1 cellular context compared by ENCODE assay signal in the genomic region with DNA sequence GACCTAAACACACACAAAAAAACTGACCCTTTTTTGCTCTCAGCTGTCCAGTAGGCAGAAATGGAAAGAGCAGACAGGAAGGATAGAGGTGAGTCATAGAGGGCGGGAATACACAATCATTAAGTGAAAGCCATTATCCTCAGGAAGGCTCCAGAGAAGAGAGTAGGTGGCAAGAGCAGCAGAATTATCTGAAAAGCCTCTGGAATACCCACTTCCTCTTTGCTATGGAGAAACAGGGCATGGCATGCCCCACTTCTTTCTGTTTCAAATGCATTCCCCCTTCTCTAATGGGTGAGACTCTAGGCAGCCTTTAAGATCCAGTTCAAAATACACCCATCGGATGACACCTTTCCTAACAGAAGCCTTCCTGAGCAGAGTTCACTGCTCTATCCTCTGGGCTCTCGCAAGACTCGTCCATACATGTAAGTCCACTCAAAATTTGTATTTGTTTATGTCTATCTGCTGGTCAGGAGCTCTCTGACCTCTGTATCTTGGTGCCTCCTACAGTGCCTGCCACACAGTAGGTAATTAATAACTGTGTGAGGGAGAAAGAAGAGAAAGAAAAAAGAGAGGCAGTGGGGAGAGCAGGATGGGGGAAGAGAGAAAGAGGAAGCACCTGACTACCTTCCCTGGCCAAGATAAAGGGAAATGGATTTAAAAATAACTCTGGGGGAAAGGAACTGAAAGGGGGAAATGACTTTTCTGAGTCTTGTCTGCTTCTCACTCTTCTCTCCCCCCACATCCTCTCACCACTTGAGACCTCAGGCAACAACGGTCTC.
TF ChIP-seq lines count a peak whose summit lies in the region.

No MANE protein-coding gene starts in this region.

TF ChIP-seq in GM12878, 131 proteins besides CTCF, POLR2A, EP300 and RAD21 (continued from another document):
- TF ChIP-seq, protein P1, sequence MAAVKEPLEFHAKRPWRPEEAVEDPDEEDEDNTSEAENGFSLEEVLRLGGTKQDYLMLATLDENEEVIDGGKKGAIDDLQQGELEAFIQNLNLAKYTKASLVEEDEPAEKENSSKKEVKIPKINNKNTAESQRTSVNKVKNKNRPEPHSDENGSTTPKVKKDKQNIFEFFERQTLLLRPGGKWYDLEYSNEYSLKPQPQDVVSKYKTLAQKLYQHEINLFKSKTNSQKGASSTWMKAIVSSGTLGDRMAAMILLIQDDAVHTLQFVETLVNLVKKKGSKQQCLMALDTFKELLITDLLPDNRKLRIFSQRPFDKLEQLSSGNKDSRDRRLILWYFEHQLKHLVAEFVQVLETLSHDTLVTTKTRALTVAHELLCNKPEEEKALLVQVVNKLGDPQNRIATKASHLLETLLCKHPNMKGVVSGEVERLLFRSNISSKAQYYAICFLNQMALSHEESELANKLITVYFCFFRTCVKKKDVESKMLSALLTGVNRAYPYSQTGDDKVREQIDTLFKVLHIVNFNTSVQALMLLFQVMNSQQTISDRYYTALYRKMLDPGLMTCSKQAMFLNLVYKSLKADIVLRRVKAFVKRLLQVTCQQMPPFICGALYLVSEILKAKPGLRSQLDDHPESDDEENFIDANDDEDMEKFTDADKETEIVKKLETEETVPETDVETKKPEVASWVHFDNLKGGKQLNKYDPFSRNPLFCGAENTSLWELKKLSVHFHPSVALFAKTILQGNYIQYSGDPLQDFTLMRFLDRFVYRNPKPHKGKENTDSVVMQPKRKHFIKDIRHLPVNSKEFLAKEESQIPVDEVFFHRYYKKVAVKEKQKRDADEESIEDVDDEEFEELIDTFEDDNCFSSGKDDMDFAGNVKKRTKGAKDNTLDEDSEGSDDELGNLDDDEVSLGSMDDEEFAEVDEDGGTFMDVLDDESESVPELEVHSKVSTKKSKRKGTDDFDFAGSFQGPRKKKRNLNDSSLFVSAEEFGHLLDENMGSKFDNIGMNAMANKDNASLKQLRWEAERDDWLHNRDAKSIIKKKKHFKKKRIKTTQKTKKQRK (IDR thresholded peaks at IDR 0.05; ENCODE audit: low read depth, low read length): no peak
- TF ChIP-seq MEF2A (IDR thresholded peaks at IDR 0.05; ENCODE audit: insufficient read depth, low read depth, low read length): peak; percentile 97
- peak; percentile 88; the same call in 1 of the 2 replicates for TF ChIP-seq DPF2 (IDR thresholded peaks at IDR 0.05)
- peak; percentile 36; the same call in 1 of the 2 replicates for TF ChIP-seq NBN (IDR thresholded peaks at IDR 0.05)
- TF ChIP-seq SPI1 (IDR thresholded peaks at IDR 0.05; ENCODE audit: borderline replicate concordance, insufficient read depth, low read depth, low read length): peak; percentile 95
- TF ChIP-seq, protein P2, sequence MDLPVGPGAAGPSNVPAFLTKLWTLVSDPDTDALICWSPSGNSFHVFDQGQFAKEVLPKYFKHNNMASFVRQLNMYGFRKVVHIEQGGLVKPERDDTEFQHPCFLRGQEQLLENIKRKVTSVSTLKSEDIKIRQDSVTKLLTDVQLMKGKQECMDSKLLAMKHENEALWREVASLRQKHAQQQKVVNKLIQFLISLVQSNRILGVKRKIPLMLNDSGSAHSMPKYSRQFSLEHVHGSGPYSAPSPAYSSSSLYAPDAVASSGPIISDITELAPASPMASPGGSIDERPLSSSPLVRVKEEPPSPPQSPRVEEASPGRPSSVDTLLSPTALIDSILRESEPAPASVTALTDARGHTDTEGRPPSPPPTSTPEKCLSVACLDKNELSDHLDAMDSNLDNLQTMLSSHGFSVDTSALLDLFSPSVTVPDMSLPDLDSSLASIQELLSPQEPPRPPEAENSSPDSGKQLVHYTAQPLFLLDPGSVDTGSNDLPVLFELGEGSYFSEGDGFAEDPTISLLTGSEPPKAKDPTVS (IDR thresholded peaks at IDR 0.05; ENCODE audit: low read depth, low read length): no peak
- TF ChIP-seq TCF7 (IDR thresholded peaks at IDR 0.05; ENCODE audit: borderline replicate concordance): no peak
- no peak for TF ChIP-seq CBX3 (IDR thresholded peaks at IDR 0.05; ENCODE audit: borderline replicate concordance, low read depth)
- no peak for TF ChIP-seq SREBF1 (IDR thresholded peaks at IDR 0.05; ENCODE audit: low read length)
- TF ChIP-seq SMARCA5 (IDR thresholded peaks at IDR 0.05): no peak
- TF ChIP-seq POLR2AphosphoS2 (IDR thresholded peaks at IDR 0.05; ENCODE audit: low read depth, low read length): no peak
- TF ChIP-seq, protein P3, sequence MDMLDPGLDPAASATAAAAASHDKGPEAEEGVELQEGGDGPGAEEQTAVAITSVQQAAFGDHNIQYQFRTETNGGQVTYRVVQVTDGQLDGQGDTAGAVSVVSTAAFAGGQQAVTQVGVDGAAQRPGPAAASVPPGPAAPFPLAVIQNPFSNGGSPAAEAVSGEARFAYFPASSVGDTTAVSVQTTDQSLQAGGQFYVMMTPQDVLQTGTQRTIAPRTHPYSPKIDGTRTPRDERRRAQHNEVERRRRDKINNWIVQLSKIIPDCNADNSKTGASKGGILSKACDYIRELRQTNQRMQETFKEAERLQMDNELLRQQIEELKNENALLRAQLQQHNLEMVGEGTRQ (IDR thresholded peaks at IDR 0.05; ENCODE audit: borderline replicate concordance, low read depth, low read length): no peak; the same call in 1 of the 2 replicates
- TF ChIP-seq, protein P4, sequence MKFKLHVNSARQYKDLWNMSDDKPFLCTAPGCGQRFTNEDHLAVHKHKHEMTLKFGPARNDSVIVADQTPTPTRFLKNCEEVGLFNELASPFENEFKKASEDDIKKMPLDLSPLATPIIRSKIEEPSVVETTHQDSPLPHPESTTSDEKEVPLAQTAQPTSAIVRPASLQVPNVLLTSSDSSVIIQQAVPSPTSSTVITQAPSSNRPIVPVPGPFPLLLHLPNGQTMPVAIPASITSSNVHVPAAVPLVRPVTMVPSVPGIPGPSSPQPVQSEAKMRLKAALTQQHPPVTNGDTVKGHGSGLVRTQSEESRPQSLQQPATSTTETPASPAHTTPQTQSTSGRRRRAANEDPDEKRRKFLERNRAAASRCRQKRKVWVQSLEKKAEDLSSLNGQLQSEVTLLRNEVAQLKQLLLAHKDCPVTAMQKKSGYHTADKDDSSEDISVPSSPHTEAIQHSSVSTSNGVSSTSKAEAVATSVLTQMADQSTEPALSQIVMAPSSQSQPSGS (IDR thresholded peaks at IDR 0.05; ENCODE audit: low read length): peak; percentile 76; the same call in 1 of the 2 replicates
- no peak for TF ChIP-seq RCOR1 (conservative IDR thresholded peaks at IDR 0.05; ENCODE audit: low read depth, low read length)
- 0 out of 2 replicates have a peak, but pooled peaks have one; percentile 21 for TF ChIP-seq CHD2 (IDR thresholded peaks at IDR 0.05; ENCODE audit: borderline replicate concordance, low read depth, low read length)
- TF ChIP-seq FOXM1 (IDR thresholded peaks at IDR 0.05; ENCODE audit: low read depth, low read length): peak; percentile 84
- TF ChIP-seq FOXK2 (IDR thresholded peaks at IDR 0.05): no peak
- TF ChIP-seq NR2F1 (conservative IDR thresholded peaks at IDR 0.05): no peak
- no peak for TF ChIP-seq SMAD1 (IDR thresholded peaks at IDR 0.05; ENCODE audit: low read depth, partially characterized antibody)
- TF ChIP-seq TCF12 (IDR thresholded peaks at IDR 0.05; ENCODE audit: low read depth, low read length): 0 out of 2 replicates have a peak, but pooled peaks have one; percentile 54
- peak; percentile 94 to 95 for TF ChIP-seq IKZF2 (IDR thresholded peaks at IDR 0.05)
- TF ChIP-seq, protein P5, sequence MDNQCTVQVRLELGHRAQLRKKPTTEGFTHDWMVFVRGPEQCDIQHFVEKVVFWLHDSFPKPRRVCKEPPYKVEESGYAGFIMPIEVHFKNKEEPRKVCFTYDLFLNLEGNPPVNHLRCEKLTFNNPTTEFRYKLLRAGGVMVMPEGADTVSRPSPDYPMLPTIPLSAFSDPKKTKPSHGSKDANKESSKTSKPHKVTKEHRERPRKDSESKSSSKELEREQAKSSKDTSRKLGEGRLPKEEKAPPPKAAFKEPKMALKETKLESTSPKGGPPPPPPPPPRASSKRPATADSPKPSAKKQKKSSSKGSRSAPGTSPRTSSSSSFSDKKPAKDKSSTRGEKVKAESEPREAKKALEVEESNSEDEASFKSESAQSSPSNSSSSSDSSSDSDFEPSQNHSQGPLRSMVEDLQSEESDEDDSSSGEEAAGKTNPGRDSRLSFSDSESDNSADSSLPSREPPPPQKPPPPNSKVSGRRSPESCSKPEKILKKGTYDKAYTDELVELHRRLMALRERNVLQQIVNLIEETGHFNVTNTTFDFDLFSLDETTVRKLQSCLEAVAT (IDR thresholded peaks at IDR 0.05): no peak
- TF ChIP-seq CEBPB (IDR thresholded peaks at IDR 0.05; ENCODE audit: borderline replicate concordance in 1 of 2, low read depth in 2 of 2, low read length in 2 of 2): 0 out of 4 replicates have a peak, but pooled peaks of 1 of the 2 experiments have one; percentile 18
- no peak for TF ChIP-seq SREBF2 (IDR thresholded peaks at IDR 0.05; ENCODE audit: low read length)
- TF ChIP-seq BACH1 (IDR thresholded peaks at IDR 0.05; ENCODE audit: borderline replicate concordance): no peak
- peak in 1 of 2 experiments; percentile 98; a peak in 2 of 4 replicates for TF ChIP-seq ETV6 (conservative IDR thresholded peaks at IDR 0.05 in 1 of 2, IDR thresholded peaks at IDR 0.05 in 1 of 2; ENCODE audit: borderline replicate concordance in 1 of 2, low read depth in 1 of 2)
- TF ChIP-seq SIN3A (IDR thresholded peaks at IDR 0.05; ENCODE audit: low read depth, low read length): no peak
- TF ChIP-seq BMI1 (IDR thresholded peaks at IDR 0.05; ENCODE audit: borderline replicate concordance): no peak
- TF ChIP-seq, protein P6, sequence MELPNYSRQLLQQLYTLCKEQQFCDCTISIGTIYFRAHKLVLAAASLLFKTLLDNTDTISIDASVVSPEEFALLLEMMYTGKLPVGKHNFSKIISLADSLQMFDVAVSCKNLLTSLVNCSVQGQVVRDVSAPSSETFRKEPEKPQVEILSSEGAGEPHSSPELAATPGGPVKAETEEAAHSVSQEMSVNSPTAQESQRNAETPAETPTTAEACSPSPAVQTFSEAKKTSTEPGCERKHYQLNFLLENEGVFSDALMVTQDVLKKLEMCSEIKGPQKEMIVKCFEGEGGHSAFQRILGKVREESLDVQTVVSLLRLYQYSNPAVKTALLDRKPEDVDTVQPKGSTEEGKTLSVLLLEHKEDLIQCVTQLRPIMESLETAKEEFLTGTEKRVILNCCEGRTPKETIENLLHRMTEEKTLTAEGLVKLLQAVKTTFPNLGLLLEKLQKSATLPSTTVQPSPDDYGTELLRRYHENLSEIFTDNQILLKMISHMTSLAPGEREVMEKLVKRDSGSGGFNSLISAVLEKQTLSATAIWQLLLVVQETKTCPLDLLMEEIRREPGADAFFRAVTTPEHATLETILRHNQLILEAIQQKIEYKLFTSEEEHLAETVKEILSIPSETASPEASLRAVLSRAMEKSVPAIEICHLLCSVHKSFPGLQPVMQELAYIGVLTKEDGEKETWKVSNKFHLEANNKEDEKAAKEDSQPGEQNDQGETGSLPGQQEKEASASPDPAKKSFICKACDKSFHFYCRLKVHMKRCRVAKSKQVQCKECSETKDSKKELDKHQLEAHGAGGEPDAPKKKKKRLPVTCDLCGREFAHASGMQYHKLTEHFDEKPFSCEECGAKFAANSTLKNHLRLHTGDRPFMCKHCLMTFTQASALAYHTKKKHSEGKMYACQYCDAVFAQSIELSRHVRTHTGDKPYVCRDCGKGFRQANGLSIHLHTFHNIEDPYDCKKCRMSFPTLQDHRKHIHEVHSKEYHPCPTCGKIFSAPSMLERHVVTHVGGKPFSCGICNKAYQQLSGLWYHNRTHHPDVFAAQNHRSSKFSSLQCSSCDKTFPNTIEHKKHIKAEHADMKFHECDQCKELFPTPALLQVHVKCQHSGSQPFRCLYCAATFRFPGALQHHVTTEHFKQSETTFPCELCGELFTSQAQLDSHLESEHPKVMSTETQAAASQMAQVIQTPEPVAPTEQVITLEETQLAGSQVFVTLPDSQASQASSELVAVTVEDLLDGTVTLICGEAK (IDR thresholded peaks at IDR 0.05; ENCODE audit: borderline replicate concordance): no peak
- 0 out of 2 replicates have a peak, but pooled peaks have one; percentile 47 for TF ChIP-seq TCF3 (IDR thresholded peaks at IDR 0.05; ENCODE audit: borderline replicate concordance, insufficient read depth, low read depth, low read length)
- 0 out of 2 replicates have a peak, but pooled peaks have one; percentile 24 for TF ChIP-seq GABPA (IDR thresholded peaks at IDR 0.05; ENCODE audit: low read depth)
